ENCODE assay signal across 9 cellular contexts in genomic region chr22:38699143-38699542, GRCh38. TPM values are rescaled to one million over a fixed set of nuclear protein-coding genes. Genes with fewer than 3 reads are reported as not detected.
A peak's percentile ranks its signal among the peaks of the same experiment; 100 is the strongest.
DNase-seq lines count a peak whose midpoint lies in the region; ATAC-seq, FAIRE-seq and TF ChIP-seq lines count a peak whose summit lies in the region.
"Had no signal": no experiment of that assay in that cellular context is flagged by ENCODE, and none has a peak within 500 bp of the region (broad histone marks: within the 10 kb centered on the region; RNA-seq: fewer than 3 reads in every experiment).

No MANE protein-coding gene starts in this region.

- FAIRE-seq in pancreas (lab: Jason Lieb, UNC) = no peak

- ATAC-seq in pancreas (no peak), GM18505 (IDR thresholded peaks at IDR 0.05; ENCODE audit: unreplicated experiment) (no peak), HG03460 (IDR thresholded peaks at IDR 0.05; ENCODE audit: unreplicated experiment) (no peak)

- peak overlapping the region; percentile 92 for H3K4me2 ChIP-seq in PC-9

- BruUV-seq in Caco-2 (replicated peaks; lab: Mats Ljungman, UMichigan) (no TSS peak), PC-9 (replicated peaks; lab: Mats Ljungman, UMichigan) (no TSS peak)

- intact Hi-C loops in Caco-2 (cut with micrococcal nuclease; ENCODE audit: unreplicated experiment) (no loop called here), PC-9 (cut with micrococcal nuclease; ENCODE audit: unreplicated experiment) (no loop called here), pancreas (cut with DNase I) (no loop called here)

- in situ Hi-C loops in ACHN (cut with HindIII; ENCODE audit: low pct_ligation_motif_present, low pct_unique_long_range_greater_than_20kb, low sequenced_read_pairs) = no loop called here

- H3K9me3 ChIP-seq in Caco-2 (no peaks in the 10 kb centered on the region), PC-9 (ENCODE audit: insufficient read depth, low read depth) (no peaks in the 10 kb centered on the region), pancreas (no peaks in the 10 kb centered on the region)

- no peak for TF ChIP-seq CTCF in Caco-2 (IDR thresholded peaks at IDR 0.05; ENCODE audit: insufficient read depth in 1 of 2, low read depth in 1 of 2, low read length in 1 of 2, severe bottlenecking in 1 of 2, unreplicated experiment in 1 of 2)
- TF ChIP-seq CTCF in PC-9 (conservative IDR thresholded peaks at IDR 0.05) = no peak
- TF ChIP-seq CTCF in endothelial cell (IDR thresholded peaks at IDR 0.05; ENCODE audit: unreplicated experiment) = no peak
- TF ChIP-seq CTCF in pancreas (IDR thresholded peaks at IDR 0.05) = no peak

- H3K4me3 Mint-ChIP-seq in Caco-2 (ENCODE audit: unreplicated experiment) = peak overlapping the region; percentile 87
- peak overlapping the region; percentile 96 for H3K4me3 Mint-ChIP-seq in endothelial cell (ENCODE audit: unreplicated experiment)

- 41% methylated on average over 5 of the region's 5 CpGs for WGBS in pancreas, 2 donors

- H2AFZ ChIP-seq in PC-9 = no peak overlapping the region

- H3K36me3 ChIP-seq in Caco-2 (ENCODE audit: control insufficient read depth, insufficient read depth, low read length) (peaks cover 2% of the 10 kb centered on the region; the same call in 1 of the 2 replicates), PC-9 (ENCODE audit: low read depth) (peaks cover 26% of the 10 kb centered on the region; the same call in 1 of the 2 replicates), pancreas (no peaks in the 10 kb centered on the region)

- no peak for TF ChIP-seq POLR2A in GM18505 (IDR thresholded peaks at IDR 0.05; ENCODE audit: borderline replicate concordance, extremely low read depth, insufficient read depth, insufficient read length)

- H3K9me3 Mint-ChIP-seq in Caco-2 (ENCODE audit: unreplicated experiment) = no peaks in the 10 kb centered on the region
- H3K9me3 Mint-ChIP-seq in endothelial cell (ENCODE audit: unreplicated experiment) = no peaks in the 10 kb centered on the region

- H3K27ac ChIP-seq in PC-9 = peak overlapping the region; percentile 88
- peak overlapping the region; percentile 17 to 99 (median 96) for H3K27ac ChIP-seq in pancreas

- peaks cover 60% of the 10 kb centered on the region for H3K79me2 ChIP-seq in PC-9 (ENCODE audit: low read depth)

- POLR2A ChIA-PET in Caco-2 (lab: Charles Lee) = interaction anchor here (1.0 kb wide), 1 partner anchor 17 kb away, joined by 9 read pairs; the partner anchor contains the start of gene TOMM22
- POLR2A ChIA-PET in PC-9 (lab: Charles Lee; ENCODE audit: unreplicated experiment) = interaction anchor here (0.6 to 0.7 kb wide), 5 partner anchors 13 to 1224 kb away, joined by 3 to 5 read pairs (median 4); partner anchors contain the start of gene TOMM22

- H3K27me3 ChIP-seq in Caco-2 (replicated peaks; ENCODE audit: control insufficient read depth, insufficient read depth, low read length) (no peaks in the 10 kb centered on the region), PC-9 (ENCODE audit: insufficient read depth, low read depth) (no peaks in the 10 kb centered on the region), pancreas (no peaks in the 10 kb centered on the region)

- H3K27me3 Mint-ChIP-seq in Caco-2 (ENCODE audit: insufficient read depth, unreplicated experiment) (no peaks in the 10 kb centered on the region), endothelial cell (ENCODE audit: unreplicated experiment) (peaks cover 5% of the 10 kb centered on the region)

- H3K36me3 Mint-ChIP-seq in Caco-2 (ENCODE audit: insufficient read depth, unreplicated experiment) (peaks cover 64% of the 10 kb centered on the region), endothelial cell (ENCODE audit: low read depth, unreplicated experiment) (peaks cover 21% of the 10 kb centered on the region)

- peaks cover 56% of the 10 kb centered on the region for H3F3A ChIP-seq in PC-9 (ENCODE audit: insufficient read depth, low read depth)

- H3K4me1 ChIP-seq in Caco-2 (peaks cover 45% of the 10 kb centered on the region), PC-9 (replicated peaks; ENCODE audit: insufficient read depth) (peaks cover 53% of the 10 kb centered on the region), pancreas (peaks cover 32 to 39% (median 37%) of the 10 kb centered on the region in 3 donors)

- peaks cover 25% of the 10 kb centered on the region for H3K4me1 Mint-ChIP-seq in Caco-2 (ENCODE audit: low read depth, unreplicated experiment)
- peaks cover 41% of the 10 kb centered on the region for H3K4me1 Mint-ChIP-seq in endothelial cell (ENCODE audit: unreplicated experiment)

- no peak for DNase-seq in Caco-2
- no peak for DNase-seq in PC-9
- DNase-seq in endothelial cell (ENCODE audit: low spot score) = no peak
- no peak for DNase-seq in pancreas
- DNase-seq in cerebellar cortex (ENCODE audit: low spot score) = no peak
- no peak for DNase-seq in ACHN

- H3K27ac Mint-ChIP-seq in Caco-2 (ENCODE audit: unreplicated experiment) (peak overlapping the region; percentile 100), endothelial cell (ENCODE audit: unreplicated experiment) (no peak overlapping the region)

- H4K20me1 ChIP-seq in PC-9 (ENCODE audit: insufficient read depth) = peaks cover 14% of the 10 kb centered on the region; the same call in 1 of the 2 replicates

- CTCF ChIA-PET in Caco-2 (lab: Charles Lee) (interaction anchor here (1.9 kb wide), 1 partner anchor 17 kb away, joined by 8 read pairs; the partner anchor contains the start of gene TOMM22), PC-9 (lab: Charles Lee) (interaction anchor here (0.6 to 1.1 kb wide), 2 partner anchors 18 to 460 kb away, joined by 4 to 6 read pairs; partner anchors contain the start of gene TOMM22)

- H3K4me3 ChIP-seq in Caco-2 (ENCODE audit: low read depth, low read length) (peak overlapping the region; percentile 88), PC-9 (peak overlapping the region; percentile 82), pancreas (peak overlapping the region in 3 of 4 donors; percentile 56 to 70 (median 69))

- H3K9me2 ChIP-seq in PC-9 (ENCODE audit: insufficient read depth) = no peaks in the 10 kb centered on the region

RNA-seq across cellular contexts. Expression of gene JOSD1, which starts 1.6 kb away (rescaled TPM):
- total RNA-seq in Caco-2 (2022) (50.3 and 55.3 TPM in 2 replicates), PC-9 (2021) (102 and 110 TPM in 2 replicates), endothelial cell (ENCODE audit: unreplicated experiment) (49.6 TPM), pancreas (10 to 100 TPM; 16.6 to 32.3 (median 22.2) TPM)
- polyA plus RNA-seq in pancreas = 10 to 100 TPM; 10.9 to 16.8 TPM

RNA-seq across cellular contexts. Expression of gene GTPBP1, which starts 6.6 kb away (rescaled TPM):
- total RNA-seq in Caco-2 (2022) (47.2 and 48.0 TPM in 2 replicates), PC-9 (2021) (79.3 and 94.7 TPM in 2 replicates), endothelial cell (ENCODE audit: unreplicated experiment) (44.5 TPM), pancreas (10 to 100 TPM; 20.2 to 35.4 (median 28.3) TPM)
- 10 to 100 TPM; 14.7 to 36.0 TPM for polyA plus RNA-seq in pancreas

RNA-seq across cellular contexts. Expression of gene TOMM22, which starts 17.4 kb away (rescaled TPM):
- total RNA-seq in Caco-2 (2022) (113 and 114 TPM in 2 replicates), PC-9 (2021) (106 and 120 TPM in 2 replicates), endothelial cell (ENCODE audit: unreplicated experiment) (108 TPM), pancreas (10 to 100 TPM; 21.2 to 35.8 (median 30.9) TPM)
- 10 to 100 TPM; 11.6 to 18.6 TPM for polyA plus RNA-seq in pancreas

RNA-seq across cellular contexts. Expression of gene CBY1, which starts 42.7 kb away (rescaled TPM):
- 22.8 and 28.3 TPM in 2 replicates for total RNA-seq in Caco-2 (2022)
- total RNA-seq in PC-9 (2021) = 58.9 and 61.8 TPM in 2 replicates
- total RNA-seq in endothelial cell (ENCODE audit: unreplicated experiment) = 29.7 TPM
- 10 to 100 TPM; 15.3 to 22.9 (median 17.2) TPM for total RNA-seq in pancreas
- 10 to 100 TPM; 36.3 to 37.1 TPM for polyA plus RNA-seq in pancreas

RNA-seq across cellular contexts. Expression of gene FAM227A, which starts 43.0 kb away (rescaled TPM):
- total RNA-seq in Caco-2 (2022) = 0.73 and 2.2 TPM in 2 replicates
- total RNA-seq in PC-9 (2021) = 8.8 and 9.8 TPM in 2 replicates
- 2.5 TPM for total RNA-seq in endothelial cell (ENCODE audit: unreplicated experiment)
- total RNA-seq in pancreas = 1 to 10 TPM in 2 of 6 donors, under 1 TPM in 4; 0.22 to 2.0 (median 0.59) TPM
- 1 to 10 TPM in 1 of 2 donors, under 1 TPM in 1; 0.77 to 1.4 TPM for polyA plus RNA-seq in pancreas
- total RNA-seq: mononuclear cell had no signal
